Comparison of ENCODE assay signal across 27 cellular contexts in genomic region chr11:32108576-32108975, GRCh38.
"Had no signal": no experiment of that assay in that cellular context is flagged by ENCODE, and none has a peak within 500 bp of the region (broad histone marks: within the 10 kb centered on the region; RNA-seq: fewer than 3 reads in every experiment).

No MANE protein-coding gene starts in this region.

- H3K4me3 ChIP-seq: body of pancreas, SJSA1 had no signal

- H3K4me3 Mint-ChIP-seq: activated B cell treated with CpG ODN at 0.5 μM for 24 hours; activated CD4-positive, alpha-beta T cell treated with anti-CD3 and anti-CD28 coated beads, Interleukin-2, amount 10 ng/mL, durations not matched to agents 24 days and 14 days; activated CD8-positive, alpha-beta memory T cell treated with anti-CD3 and anti-CD28 coated beads, Interleukin-2, amount 10 ng/mL, durations not matched to agents 7 days and 5 days; activated naive CD4-positive, alpha-beta T cell treated with anti-CD3 and anti-CD28 coated beads, Interleukin-2, amount 50 U/mL, for 24 hours; activated T-cell treated with anti-CD3 and anti-CD28 coated beads, Interleukin-2, amount 50 U/mL, for 24 hours; activated T-helper 1 cell treated with anti-CD3 and anti-CD28 coated beads, Interleukin-12 subunit alpha, Interleukin-12 subunit beta, Interleukin-2, Interleukin-4 antibody, amounts not matched to agents 30 ng/mL and 10 ng/mL and 1 ng/mL, durations not matched to agents 14 hours and 24 hours and 36 hours; central memory CD8-positive, alpha-beta T cell had no signal

- H3K4me1 Mint-ChIP-seq: activated naive CD4-positive, alpha-beta T cell treated with anti-CD3 and anti-CD28 coated beads, Interleukin-2, amount 50 U/mL, for 24 hours; central memory CD8-positive, alpha-beta T cell had no signal

- H3K27ac Mint-ChIP-seq: activated B cell treated with CpG ODN at 0.5 μM for 24 hours; activated CD4-positive, alpha-beta T cell treated with anti-CD3 and anti-CD28 coated beads, Interleukin-2, amount 10 ng/mL, durations not matched to agents 24 days and 14 days; activated CD8-positive, alpha-beta memory T cell treated with anti-CD3 and anti-CD28 coated beads, Interleukin-2, amount 10 ng/mL, durations not matched to agents 7 days and 5 days; activated naive CD4-positive, alpha-beta T cell treated with anti-CD3 and anti-CD28 coated beads, Interleukin-2, amount 50 U/mL, for 24 hours; activated T-cell treated with anti-CD3 and anti-CD28 coated beads, Interleukin-2, amount 50 U/mL, for 24 hours; activated T-helper 1 cell treated with anti-CD3 and anti-CD28 coated beads, Interleukin-12 subunit alpha, Interleukin-12 subunit beta, Interleukin-2, Interleukin-4 antibody, amounts not matched to agents 30 ng/mL and 10 ng/mL and 1 ng/mL, durations not matched to agents 14 hours and 24 hours and 36 hours had no signal

- H3K27me3 ChIP-seq: body of pancreas had no signal

- H3K27me3 Mint-ChIP-seq: activated naive CD4-positive, alpha-beta T cell treated with anti-CD3 and anti-CD28 coated beads, Interleukin-2, amount 50 U/mL, for 24 hours; central memory CD8-positive, alpha-beta T cell had no signal

- H3K9me3 ChIP-seq: body of pancreas, SJSA1 had no signal

- ATAC-seq: activated CD8-positive, alpha-beta memory T cell treated with anti-CD3 and anti-CD28 coated beads, Interleukin-2, amount 10 ng/mL, durations not matched to agents 7 days and 5 days; body of pancreas; SK-N-SH treated with all-trans-retinoic acid at 6 μM for 48 hours had no signal

- H3K9me3 Mint-ChIP-seq: activated B cell treated with CpG ODN at 0.5 μM for 24 hours; activated CD4-positive, alpha-beta T cell treated with anti-CD3 and anti-CD28 coated beads, Interleukin-2, amount 10 ng/mL, durations not matched to agents 24 days and 14 days; activated naive CD4-positive, alpha-beta T cell treated with anti-CD3 and anti-CD28 coated beads, Interleukin-2, amount 50 U/mL, for 24 hours; activated T-cell treated with anti-CD3 and anti-CD28 coated beads, Interleukin-2, amount 50 U/mL, for 24 hours; activated T-helper 1 cell treated with anti-CD3 and anti-CD28 coated beads, Interleukin-12 subunit alpha, Interleukin-12 subunit beta, Interleukin-2, Interleukin-4 antibody, amounts not matched to agents 30 ng/mL and 10 ng/mL and 1 ng/mL, durations not matched to agents 14 hours and 24 hours and 36 hours; central memory CD8-positive, alpha-beta T cell had no signal

- H3K27ac ChIP-seq: body of pancreas had no signal

- DNase-seq: activated B cell treated with CpG ODN at 0.5 μM for 24 hours; activated CD4-positive, alpha-beta T cell treated with anti-CD3 and anti-CD28 coated beads for 1 hour; activated CD4-positive, alpha-beta T cell treated with anti-CD3 and anti-CD28 coated beads, Interleukin-2, amount 10 ng/mL, durations not matched to agents 24 days and 14 days; activated CD4-positive, alpha-beta T cell treated with anti-CD3 and anti-CD28 coated beads, Interleukin-2, amount 50 U/mL, for 48 hours; activated CD8-positive, alpha-beta memory T cell treated with anti-CD3 and anti-CD28 coated beads, Interleukin-2, amount 10 ng/mL, durations not matched to agents 7 days and 5 days; activated effector memory CD4-positive, alpha-beta T cell treated with Interleukin-2 at 50 U/mL for 16 hours; activated naive CD4-positive, alpha-beta T cell; activated T-cell treated with anti-CD3 and anti-CD28 coated beads, Interleukin-2, amount 50 U/mL, for 24 hours; aorta; body of pancreas; Kasumi-1; KBM-7; NCI-H1092; NCI-H1417; NCI-H1930; NCI-H345; NCI-H510A; NK-92 treated with Interleukin-12 subunit alpha and Interleukin-12 subunit beta, amount 100 ng/mL, for 24 hours; OCI-M1; SHP77; SW 1271 had no signal

- FAIRE-seq: RCC 7860 had no signal
